In genomic region chr20:35988910-35989463, GRCh38 we compare ENCODE assay signal across 1 cellular context.
A peak's percentile ranks its signal among the peaks of the same experiment; 100 is the strongest.
TF ChIP-seq lines count a peak whose summit lies in the region.

No MANE protein-coding gene starts in this region.

TF ChIP-seq in HepG2, 621 proteins besides CTCF, POLR2A, EP300 and RAD21:
- peak; percentile 60; the same call in 1 of the 2 replicates for TF ChIP-seq ZNF629 (CRISPR knock-in tag; conservative IDR thresholded peaks at IDR 0.05)
- TF ChIP-seq JUNB (CRISPR knock-in tag; IDR thresholded peaks at IDR 0.05; ENCODE audit: borderline replicate concordance): no peak
